8 cellular contexts compared by ENCODE assay signal in genomic region chr1:183185941-183186490, GRCh38. TPM values are rescaled to one million over a fixed set of nuclear protein-coding genes. Genes with fewer than 3 reads are reported as not detected.
DNase-seq lines count a peak whose midpoint lies in the region; ATAC-seq and TF ChIP-seq lines count a peak whose summit lies in the region.

LAMC2 (plus strand) TSS chr1:183186264; CDS start chr1:183186353, 89 bp downstream.

- no peak; the same call in 1 of the 2 replicates for TF ChIP-seq EP300 in Ishikawa (IDR thresholded peaks at IDR 0.05; ENCODE audit: borderline replicate concordance)

- POLR2A ChIA-PET in AG04449 (lab: Yijun Ruan, JAX): no interaction called here

- TF ChIP-seq RAD21 in Ishikawa (IDR thresholded peaks at IDR 0.05; ENCODE audit: low read depth): peak; percentile 31; the same call in 1 of the 2 replicates

- CTCF ChIA-PET in AG04449 (lab: Yijun Ruan, JAX): no interaction called here

- 7 to 10% methylated on average over 15 to 30 of the region's 30 CpGs for WGBS in testis, 2 donors

- no peaks in the 10 kb centered on the region for H3K36me3 ChIP-seq in testis (ENCODE audit: low read depth, missing control alignments)

- peak within 1 kb of the TSS; percentile 36 for H3K4me3 ChIP-seq in AG04449 (ENCODE audit: low read depth, low read length)
- peak within 1 kb of the TSS; percentile 15 to 50 for H3K4me3 ChIP-seq in testis

- TF ChIP-seq CTCF in AG04449 (IDR thresholded peaks at IDR 0.05; ENCODE audit: insufficient read depth, low read length, missing control alignments): peak; percentile 12
- TF ChIP-seq CTCF in testis (IDR thresholded peaks at IDR 0.05): no peak

- no peak for DNase-seq in AG04449 (ENCODE audit: low read depth, low spot score)
- DNase-seq in T47D (ENCODE audit: low read depth in 1 of 2, low spot score in 1 of 2): peak; percentile 73 to 78
- DNase-seq in kidney tubule cell (ENCODE audit: low spot score): peak; percentile 99
- peak; percentile 61 for DNase-seq in testis
- DNase-seq in hippocampal formation (lab: John Stamatoyannopoulos, UW): no peak
- DNase-seq in activated CD4-positive, CD25-positive, alpha-beta regulatory T cell treated with anti-CD3 and anti-CD28 coated beads, Interleukin-2, amount 50 U/mL, for 72 hours: no peak

- in situ Hi-C loops in T47D (cut with HindIII; ENCODE audit: low pct_unique_long_range_greater_than_20kb, low sequenced_read_pairs): no loop called here

- no peak for TF ChIP-seq POLR2A in testis (IDR thresholded peaks at IDR 0.05)

- no peaks in the 10 kb centered on the region for H3K9me3 ChIP-seq in testis

- H3K27me3 ChIP-seq in testis: no peaks in the 10 kb centered on the region

- H3K27ac ChIP-seq in testis: no peak within 1 kb of the TSS

- intact Hi-C loops in testis (cut with DNase I; ENCODE audit: low total_unique reads): no loop called here

- no peaks in the 10 kb centered on the region for H3K4me1 ChIP-seq in testis

- no peak for ATAC-seq in HG03571 (IDR thresholded peaks at IDR 0.05; ENCODE audit: unreplicated experiment)

TF ChIP-seq in Ishikawa, 13 proteins besides CTCF, POLR2A, EP300 and RAD21:
- TF ChIP-seq REST (IDR thresholded peaks at IDR 0.05; ENCODE audit: low read depth): no peak
- TF ChIP-seq MAX (IDR thresholded peaks at IDR 0.05): peak; percentile 56
- TF ChIP-seq CREB1 (IDR thresholded peaks at IDR 0.05; ENCODE audit: low read depth): no peak
- peak; percentile 75 for TF ChIP-seq YY1 (IDR thresholded peaks at IDR 0.05; ENCODE audit: low read depth)
- no peak for TF ChIP-seq TAF1 (IDR thresholded peaks at IDR 0.05; ENCODE audit: low read depth)
- peak; percentile 85 for TF ChIP-seq TCF12 (IDR thresholded peaks at IDR 0.05; ENCODE audit: low read depth)
- TF ChIP-seq FOXM1 (IDR thresholded peaks at IDR 0.05; ENCODE audit: borderline replicate concordance, low read depth): no peak
- no peak for TF ChIP-seq NFIC (IDR thresholded peaks at IDR 0.05)
- peak; percentile 70 for TF ChIP-seq TEAD4 (IDR thresholded peaks at IDR 0.05)
- peak; percentile 61; the same call in 1 of the 2 replicates for TF ChIP-seq ZBTB7A (IDR thresholded peaks at IDR 0.05; ENCODE audit: low read depth)
- TF ChIP-seq CEBPB (IDR thresholded peaks at IDR 0.05): no peak
- TF ChIP-seq USF1 (IDR thresholded peaks at IDR 0.05): peak; percentile 49
- no peak for TF ChIP-seq EGR1 (IDR thresholded peaks at IDR 0.05)
TF ChIP-seq in Ishikawa: peak in this region for 6.

RNA-seq across cellular contexts. Expression of gene LAMC2, which starts in this region (rescaled TPM):
- total RNA-seq in testis: 1 to 10 TPM; 1.9 to 3.4 TPM
- 8.5 TPM for polyA plus RNA-seq in testis (ENCODE audit: insufficient read depth, low read depth, low replicate concordance)

Comparison
In these comparisons a context has a peak if more than half of its experiments do, and no peak if none do; other contexts are left out.
1. DNase-seq: peak in T47D (2 of 2), kidney tubule cell (single experiment) and testis (single experiment); none in AG04449 (single experiment), hippocampal formation (0 of 2) and activated CD4-positive, CD25-positive, alpha-beta regulatory T cell treated with anti-CD3 and anti-CD28 coated beads, Interleukin-2, amount 50 U/mL, for 72 hours (single experiment).